ENCODE assay signal across 23 cellular contexts in genomic region chr13:30561506-30561905, GRCh38. TPM values are rescaled to one million over a fixed set of nuclear protein-coding genes. Genes with fewer than 3 reads are reported as not detected.
A peak's percentile ranks its signal among the peaks of the same experiment; 100 is the strongest.
DNase-seq lines count a peak whose midpoint lies in the region; ATAC-seq and TF ChIP-seq lines count a peak whose summit lies in the region.
"Had no signal": no experiment of that assay in that cellular context is flagged by ENCODE, and none has a peak within 500 bp of the region (broad histone marks: within the 10 kb centered on the region; RNA-seq: fewer than 3 reads in every experiment).

No MANE protein-coding gene starts in this region.

- no peak overlapping the region for H3K9ac ChIP-seq in SK-N-SH
- H3K9ac ChIP-seq: BLaER1 had no signal

- 0 out of 4 replicates have a peak overlapping the region, but pooled peaks of 1 of the 2 experiments have one; percentile 9 for H3K27ac ChIP-seq in SK-N-SH (ENCODE audit: low read depth in 2 of 2, low read length in 1 of 2)
- H3K27ac ChIP-seq: BLaER1, RWPE1 had no signal

- H3K4me1 ChIP-seq in SK-N-SH (ENCODE audit: control insufficient read depth in 1 of 2, insufficient read depth in 2 of 2, low read depth in 1 of 2, low read length in 1 of 2) = no peaks in the 10 kb centered on the region

- no peaks in the 10 kb centered on the region for H3K9me2 ChIP-seq in SK-N-SH

- 78% methylated on average over 4 of the region's 4 CpGs for WGBS in SK-N-SH (ENCODE audit: low lambda C conversion rate)

- no peaks in the 10 kb centered on the region for H4K20me1 ChIP-seq in SK-N-SH (ENCODE audit: insufficient read depth)
- H4K20me1 ChIP-seq: BLaER1 had no signal

- no peaks in the 10 kb centered on the region for H3K9me3 ChIP-seq in SK-N-SH
- H3K9me3 ChIP-seq: BLaER1, MG63 had no signal

- H3K36me3 ChIP-seq in SK-N-SH (replicated peaks in 1 of 2; ENCODE audit: control insufficient read depth in 1 of 2, insufficient read depth in 2 of 2, low read length in 1 of 2) = no peaks in the 10 kb centered on the region
- H3K36me3 ChIP-seq: BLaER1, MG63 had no signal

- TF ChIP-seq CTCF in SK-N-SH (IDR thresholded peaks at IDR 0.05) (no peak), fibroblast of mammary gland (conservative IDR thresholded peaks at IDR 0.05; ENCODE audit: control insufficient read depth, insufficient read depth, low read depth, low read length) (no peak), GM10266 (IDR thresholded peaks at IDR 0.05; ENCODE audit: control insufficient read depth, insufficient read depth, low read depth, missing control alignments) (no peak)

- ATAC-seq in HG03159 (IDR thresholded peaks at IDR 0.05; ENCODE audit: unreplicated experiment) = no peak
- ATAC-seq: T-cell had no signal

- H3K27me3 ChIP-seq in SK-N-SH (ENCODE audit: insufficient read depth) = no peaks in the 10 kb centered on the region
- H3K27me3 ChIP-seq: BLaER1, MG63 had no signal

- TF ChIP-seq RAD21 in SK-N-SH (IDR thresholded peaks at IDR 0.05; ENCODE audit: low read length) = no peak

- CTCF ChIA-PET in SK-N-SH (lab: Yijun Ruan, JAX) = no interaction called here

- H2AFZ ChIP-seq in SK-N-SH (ENCODE audit: low read depth) = no peak overlapping the region

- H3K4me3 ChIP-seq in SK-N-SH (ENCODE audit: low read depth in 2 of 2, low read length in 1 of 2) (no peak overlapping the region), fibroblast of mammary gland (ENCODE audit: control insufficient read depth, low read depth, low read length) (no peak overlapping the region), skeletal muscle cell (ENCODE audit: low read depth, low read length) (no peak overlapping the region)
- H3K4me3 ChIP-seq: BLaER1, MG63 had no signal

- H3F3A ChIP-seq in SK-N-SH (replicated peaks; ENCODE audit: insufficient read depth) = no peaks in the 10 kb centered on the region

- H3K79me2 ChIP-seq in SK-N-SH (ENCODE audit: insufficient read depth) = no peaks in the 10 kb centered on the region

- POLR2A ChIA-PET in SK-N-SH (lab: Yijun Ruan, JAX) = no interaction called here

- TF ChIP-seq EP300 in SK-N-SH (IDR thresholded peaks at IDR 0.05; ENCODE audit: borderline replicate concordance in 1 of 2, low read depth in 1 of 2, low read length in 1 of 2) = no peak

- H3K4me2 ChIP-seq in SK-N-SH = no peak overlapping the region
- H3K4me2 ChIP-seq: BLaER1 had no signal

- peak; percentile 48 for DNase-seq in EL
- DNase-seq in SK-N-SH = no peak
- peak; percentile 25 for DNase-seq in fibroblast of mammary gland (ENCODE audit: low read depth)
- peak; percentile 6 for DNase-seq in skeletal muscle cell (ENCODE audit: low read depth)
- no peak for DNase-seq in GM10266 (ENCODE audit: extremely low spot score)
- no peak for DNase-seq in AML-193 (lab: John Stamatoyannopoulos, UW)
- DNase-seq: CD4-positive, alpha-beta T cell; COR-L47; DMS79; Kasumi-1; MG63; NCI-H1417 treated with DMSO at 0.1 percent for 48 hours; NCI-H187; NCI-H2107; NCI-H2227 treated with DMSO at 0.1 percent for 48 hours; NCI-H510A treated with DMSO at 0.1 percent for 48 hours; NCI-H774; NK-92 treated with Interleukin-12 subunit alpha and Interleukin-12 subunit beta, amount 100 ng/mL, for 24 hours; SHP77 treated with DMSO at 0.1 percent for 48 hours; T-cell had no signal

TF ChIP-seq in SK-N-SH, 30 proteins besides CTCF, POLR2A, EP300 and RAD21:
- TF ChIP-seq FOSL2 (IDR thresholded peaks at IDR 0.05; ENCODE audit: borderline replicate concordance, low read depth) (peak; percentile 7; the same call in 1 of the 2 replicates), GATA2 (CRISPR knock-in tag; IDR thresholded peaks at IDR 0.05) (no peak), FOXM1 (IDR thresholded peaks at IDR 0.05; ENCODE audit: low read depth) (no peak)
- TF ChIP-seq, protein P1, sequence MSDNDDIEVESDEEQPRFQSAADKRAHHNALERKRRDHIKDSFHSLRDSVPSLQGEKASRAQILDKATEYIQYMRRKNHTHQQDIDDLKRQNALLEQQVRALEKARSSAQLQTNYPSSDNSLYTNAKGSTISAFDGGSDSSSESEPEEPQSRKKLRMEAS (IDR thresholded peaks at IDR 0.05; ENCODE audit: low read depth) = no peak
- TF ChIP-seq, protein P2, sequence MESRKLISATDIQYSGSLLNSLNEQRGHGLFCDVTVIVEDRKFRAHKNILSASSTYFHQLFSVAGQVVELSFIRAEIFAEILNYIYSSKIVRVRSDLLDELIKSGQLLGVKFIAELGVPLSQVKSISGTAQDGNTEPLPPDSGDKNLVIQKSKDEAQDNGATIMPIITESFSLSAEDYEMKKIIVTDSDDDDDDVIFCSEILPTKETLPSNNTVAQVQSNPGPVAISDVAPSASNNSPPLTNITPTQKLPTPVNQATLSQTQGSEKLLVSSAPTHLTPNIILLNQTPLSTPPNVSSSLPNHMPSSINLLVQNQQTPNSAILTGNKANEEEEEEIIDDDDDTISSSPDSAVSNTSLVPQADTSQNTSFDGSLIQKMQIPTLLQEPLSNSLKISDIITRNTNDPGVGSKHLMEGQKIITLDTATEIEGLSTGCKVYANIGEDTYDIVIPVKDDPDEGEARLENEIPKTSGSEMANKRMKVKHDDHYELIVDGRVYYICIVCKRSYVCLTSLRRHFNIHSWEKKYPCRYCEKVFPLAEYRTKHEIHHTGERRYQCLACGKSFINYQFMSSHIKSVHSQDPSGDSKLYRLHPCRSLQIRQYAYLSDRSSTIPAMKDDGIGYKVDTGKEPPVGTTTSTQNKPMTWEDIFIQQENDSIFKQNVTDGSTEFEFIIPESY (IDR thresholded peaks at IDR 0.05; ENCODE audit: borderline replicate concordance, low read depth) = no peak

RNA-seq across cellular contexts. Expression of gene USPL1, which starts 56.2 kb away (rescaled TPM):
- 6.4 and 9.2 TPM in 2 replicates for polyA plus RNA-seq in SK-N-SH (2012; rRNA removed)
- 8.1 and 9.0 TPM in 2 replicates for polyA plus RNA-seq in SK-N-SH (2012; cell fraction: cytosol; rRNA removed)
- polyA plus RNA-seq in SK-N-SH (2012; cell fraction: nucleus; rRNA removed) = 12.4 and 22.4 TPM in 2 replicates

Comparison
In these comparisons a context has a peak if more than half of its experiments do, and no peak if none do; other contexts are left out.
1. DNase-seq: peak in EL (single experiment), fibroblast of mammary gland (single experiment) and skeletal muscle cell (single experiment); none in SK-N-SH (single experiment), GM10266 (single experiment) and AML-193 (0 of 2).